ENCODE assay signal across 16 cellular contexts in the genomic region with DNA sequence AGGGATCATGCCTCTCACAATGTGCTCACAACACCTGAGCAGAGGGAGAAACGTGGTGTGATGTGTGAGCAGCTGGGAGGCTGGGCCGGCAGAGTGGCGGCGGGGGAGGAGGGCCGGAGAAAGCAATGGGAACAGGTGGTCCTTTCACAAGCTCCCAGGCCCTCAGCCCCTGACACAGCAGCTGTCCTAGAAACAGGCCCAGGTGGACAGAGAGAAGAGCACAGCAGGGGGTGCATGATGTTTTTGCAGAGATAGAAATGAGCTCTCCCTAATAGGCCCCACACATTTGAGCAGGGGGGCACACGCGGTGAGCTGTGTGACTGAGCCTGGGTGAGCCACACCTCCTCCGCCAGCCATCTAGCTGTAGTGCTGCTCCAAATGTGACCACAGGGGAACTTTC. TPM values are rescaled to one million over a fixed set of nuclear protein-coding genes. Genes with fewer than 3 reads are reported as not detected.
DNase-seq lines count a peak whose midpoint lies in the region; FAIRE-seq and TF ChIP-seq lines count a peak whose summit lies in the region.
"Had no signal": no experiment of that assay in that cellular context is flagged by ENCODE, and none has a peak within 500 bp of the region (broad histone marks: within the 10 kb centered on the region; RNA-seq: fewer than 3 reads in every experiment).

No MANE protein-coding gene starts in this region.

- TF ChIP-seq CTCF in glutamatergic neuron (IDR thresholded peaks at IDR 0.05; ENCODE audit: partially characterized antibody, unreplicated experiment) = peak; percentile 20
- no peak for TF ChIP-seq CTCF in right atrium auricular region (IDR thresholded peaks at IDR 0.05)

- peak overlapping the region; percentile 81 for H3K27ac Mint-ChIP-seq in glutamatergic neuron (ENCODE audit: unreplicated experiment)
- H3K27ac Mint-ChIP-seq: progenitor cell of endocrine pancreas had no signal

- peaks cover 9% of the 10 kb centered on the region for H3K9me3 Mint-ChIP-seq in glutamatergic neuron (ENCODE audit: unreplicated experiment)

- H3K4me3 Mint-ChIP-seq in glutamatergic neuron (ENCODE audit: unreplicated experiment) = peak overlapping the region; percentile 26

- no peak overlapping the region for H3K27ac ChIP-seq in right atrium auricular region
- H3K27ac ChIP-seq: gastrocnemius medialis, uterus had no signal

- no peaks in the 10 kb centered on the region for H3K9me3 ChIP-seq in right atrium auricular region
- H3K9me3 ChIP-seq: gastrocnemius medialis, uterus had no signal

- no peaks in the 10 kb centered on the region for H3K27me3 ChIP-seq in right atrium auricular region
- H3K27me3 ChIP-seq: gastrocnemius medialis, uterus had no signal

- FAIRE-seq in GM19239 (lab: Jason Lieb, UNC) = no peak
- FAIRE-seq: endometrium, islet of Langerhans had no signal

- no peak overlapping the region for H3K4me3 ChIP-seq in right atrium auricular region
- H3K4me3 ChIP-seq: gastrocnemius medialis, uterus had no signal

- peaks cover 65% of the 10 kb centered on the region for H3K4me1 Mint-ChIP-seq in glutamatergic neuron (ENCODE audit: low read depth, unreplicated experiment)

- H3K27me3 Mint-ChIP-seq in glutamatergic neuron (ENCODE audit: unreplicated experiment) = peaks cover 7% of the 10 kb centered on the region

- H3K4me1 ChIP-seq in right atrium auricular region = peaks cover 0 to 29% of the 10 kb centered on the region in 2 donors
- H3K4me1 ChIP-seq: uterus had no signal

- H3K36me3 ChIP-seq in right atrium auricular region = no peaks in the 10 kb centered on the region
- H3K36me3 ChIP-seq: gastrocnemius medialis, uterus had no signal

- H3K36me3 Mint-ChIP-seq in glutamatergic neuron (ENCODE audit: unreplicated experiment) = no peaks in the 10 kb centered on the region

- DNase-seq in DMS 273 treated with DMSO at 0.1 percent for 48 hours (lab: John Stamatoyannopoulos, UW) (peak; percentile 98), NCI-H1417 treated with DMSO at 0.1 percent for 48 hours (lab: John Stamatoyannopoulos, UW) (peak; percentile 91), NCI-H510A (lab: John Stamatoyannopoulos, UW) (peak; percentile 91), glutamatergic neuron (peak; percentile 71), GM19239 (ENCODE audit: insufficient read length, low spot score) (no peak), dermis blood vessel endothelial cell (no peak), right atrium auricular region (ENCODE audit: low spot score) (no peak)
- DNase-seq in stimulated activated CD4-positive, alpha-beta T cell treated with anti-CD3 and anti-CD28 coated beads, Interleukin-2, amount 100 ng/mL, for 24 hours = no peak
- DNase-seq: activated CD4-positive, alpha-beta T cell treated with anti-CD3 and anti-CD28 coated beads, Interleukin-2, amount 50 U/mL, for 4 hours; activated naive CD4-positive, alpha-beta T cell treated with anti-CD3 and anti-CD28 coated beads, Interleukin-2, amount 50 U/mL, for 16 hours; gastrocnemius medialis; T-helper 9 cell; uterus had no signal

RNA-seq across cellular contexts. Expression of a gene that starts 7.6 kb away (rescaled TPM):
- total RNA-seq in glutamatergic neuron (ENCODE audit: unreplicated experiment) (37.2 TPM), dermis blood vessel endothelial cell (1.2 and 2.0 TPM in 2 replicates), right atrium auricular region (1 to 10 TPM; 1.4 to 2.2 TPM)

RNA-seq across cellular contexts. Expression of a gene that starts 22.7 kb away (rescaled TPM):
- 1.3 TPM for total RNA-seq in glutamatergic neuron (ENCODE audit: unreplicated experiment)
- total RNA-seq in dermis blood vessel endothelial cell = 2.9 and 3.1 TPM in 2 replicates
- total RNA-seq in right atrium auricular region = 1 to 10 TPM; 2.0 to 4.5 TPM

Comparison
In these comparisons a context has a peak if more than half of its experiments do, and no peak if none do; other contexts are left out.
1. DNase-seq: peak in DMS 273 treated with DMSO at 0.1 percent for 48 hours (single experiment), NCI-H1417 treated with DMSO at 0.1 percent for 48 hours (single experiment), NCI-H510A (single experiment) and glutamatergic neuron (single experiment); none in stimulated activated CD4-positive, alpha-beta T cell treated with anti-CD3 and anti-CD28 coated beads, Interleukin-2, amount 100 ng/mL, for 24 hours (0 of 2), GM19239 (single experiment), dermis blood vessel endothelial cell (single experiment) and right atrium auricular region (single experiment).
2. RNA of a gene that starts 7.6 kb away (total RNA-seq): 37.2 TPM in glutamatergic neuron (single experiment); 1.4 to 2.2 TPM in right atrium auricular region and 1.2 to 2.0 TPM in dermis blood vessel endothelial cell; every median in the first group is over 10 times any median in the second.